In genomic region chr4:94439606-94440005, GRCh38 we compare ENCODE assay signal across 17 cellular contexts. TPM values are rescaled to one million over a fixed set of nuclear protein-coding genes. Genes with fewer than 3 reads are reported as not detected.
DNase-seq lines count a peak whose midpoint lies in the region; ATAC-seq lines count a peak whose summit lies in the region.
"Had no signal": no experiment of that assay in that cellular context is flagged by ENCODE, and none has a peak within 500 bp of the region (broad histone marks: within the 10 kb centered on the region; RNA-seq: fewer than 3 reads in every experiment).

No MANE protein-coding gene starts in this region.

- H3K4me3 Mint-ChIP-seq in activated naive CD8-positive, alpha-beta T cell treated with anti-CD3 and anti-CD28 coated beads, Interleukin-2, amount 10 ng/mL, durations not matched to agents 7 days and 5 days = peak overlapping the region; percentile 59
- no peak overlapping the region for H3K4me3 Mint-ChIP-seq in activated naive CD8-positive, alpha-beta T cell treated with anti-CD3 and anti-CD28 coated beads, Interleukin-2, amount 50 U/mL, for 24 hours
- H3K4me3 Mint-ChIP-seq: CD14-positive monocyte; CD4-positive, alpha-beta T cell; HFFc6 had no signal

- no peaks in the 10 kb centered on the region for H3K9me3 Mint-ChIP-seq in activated naive CD8-positive, alpha-beta T cell treated with anti-CD3 and anti-CD28 coated beads, Interleukin-2, amount 10 ng/mL, durations not matched to agents 7 days and 5 days
- no peaks in the 10 kb centered on the region for H3K9me3 Mint-ChIP-seq in activated naive CD8-positive, alpha-beta T cell treated with anti-CD3 and anti-CD28 coated beads, Interleukin-2, amount 50 U/mL, for 24 hours
- H3K9me3 Mint-ChIP-seq: CD4-positive, alpha-beta T cell; HFFc6 had no signal

- H3K27ac Mint-ChIP-seq in activated naive CD8-positive, alpha-beta T cell treated with anti-CD3 and anti-CD28 coated beads, Interleukin-2, amount 10 ng/mL, durations not matched to agents 7 days and 5 days = peak overlapping the region; percentile 64
- no peak overlapping the region for H3K27ac Mint-ChIP-seq in activated naive CD8-positive, alpha-beta T cell treated with anti-CD3 and anti-CD28 coated beads, Interleukin-2, amount 50 U/mL, for 24 hours
- H3K27ac Mint-ChIP-seq: CD14-positive monocyte; CD4-positive, alpha-beta T cell; HFFc6 had no signal

- no peaks in the 10 kb centered on the region for H3K36me3 Mint-ChIP-seq in activated naive CD8-positive, alpha-beta T cell treated with anti-CD3 and anti-CD28 coated beads, Interleukin-2, amount 10 ng/mL, durations not matched to agents 7 days and 5 days
- no peaks in the 10 kb centered on the region for H3K36me3 Mint-ChIP-seq in activated naive CD8-positive, alpha-beta T cell treated with anti-CD3 and anti-CD28 coated beads, Interleukin-2, amount 50 U/mL, for 24 hours (ENCODE audit: low read depth)
- H3K36me3 Mint-ChIP-seq: CD14-positive monocyte had no signal

- H3K27me3 Mint-ChIP-seq in activated naive CD8-positive, alpha-beta T cell treated with anti-CD3 and anti-CD28 coated beads, Interleukin-2, amount 10 ng/mL, durations not matched to agents 7 days and 5 days = peaks cover 9% of the 10 kb centered on the region
- H3K27me3 Mint-ChIP-seq in activated naive CD8-positive, alpha-beta T cell treated with anti-CD3 and anti-CD28 coated beads, Interleukin-2, amount 50 U/mL, for 24 hours = peaks cover 7% of the 10 kb centered on the region

- H3K4me1 Mint-ChIP-seq in activated naive CD8-positive, alpha-beta T cell treated with anti-CD3 and anti-CD28 coated beads, Interleukin-2, amount 10 ng/mL, durations not matched to agents 7 days and 5 days = peaks cover 9% of the 10 kb centered on the region
- no peaks in the 10 kb centered on the region for H3K4me1 Mint-ChIP-seq in activated naive CD8-positive, alpha-beta T cell treated with anti-CD3 and anti-CD28 coated beads, Interleukin-2, amount 50 U/mL, for 24 hours
- H3K4me1 Mint-ChIP-seq: CD14-positive monocyte had no signal

- ATAC-seq in activated naive CD8-positive, alpha-beta T cell treated with anti-CD3 and anti-CD28 coated beads, Interleukin-2, amount 10 ng/mL, durations not matched to agents 7 days and 5 days (ENCODE audit: low read depth) = peak; percentile 68
- no peak for ATAC-seq in activated naive CD8-positive, alpha-beta T cell treated with anti-CD3 and anti-CD28 coated beads, Interleukin-2, amount 50 U/mL, for 24 hours
- ATAC-seq in GM21825 (IDR thresholded peaks at IDR 0.05; ENCODE audit: unreplicated experiment) = no peak

- POLR2A ChIA-PET in activated naive CD8-positive, alpha-beta T cell treated with anti-CD3 and anti-CD28 coated beads, Interleukin-2, amount 10 ng/mL, durations not matched to agents 7 days and 5 days (lab: Charles Lee) = no interaction called here

- no peak for DNase-seq in activated naive CD8-positive, alpha-beta T cell treated with anti-CD3 and anti-CD28 coated beads, Interleukin-2, amount 10 ng/mL, durations not matched to agents 7 days and 5 days
- no peak for DNase-seq in activated naive CD8-positive, alpha-beta T cell treated with anti-CD3 and anti-CD28 coated beads, Interleukin-2, amount 50 U/mL, for 24 hours
- peak; percentile 72 for DNase-seq in dermis blood vessel endothelial cell
- DNase-seq in lung microvascular endothelial cell (ENCODE audit: low read depth in 2 of 2) = peak; percentile 29 to 55
- DNase-seq in SKM-1 (lab: John Stamatoyannopoulos, UW; ENCODE audit: unreplicated experiment) = no peak
- DNase-seq: BE2C; Calu3; CD4-positive, alpha-beta T cell; COR-L47; DMS53; DMS79 treated with DMSO at 0.1 percent for 48 hours; GF-D8; GOT3; HFFc6 had no signal

RNA-seq across cellular contexts. Expression of gene PDLIM5, which starts 12.1 kb away (rescaled TPM):
- total RNA-seq in activated naive CD8-positive, alpha-beta T cell treated with anti-CD3 and anti-CD28 coated beads, Interleukin-2, amount 10 ng/mL, durations not matched to agents 7 days and 5 days = 10 to 100 TPM; 25.6 to 31.6 TPM
- total RNA-seq in dermis blood vessel endothelial cell = 112 and 113 TPM in 2 replicates
- 68.9 and 70.8 TPM in 2 replicates for total RNA-seq in lung microvascular endothelial cell
- total RNA-seq: G401 had no signal

Comparison
In these comparisons a context has a peak if more than half of its experiments do, and no peak if none do; other contexts are left out.
1. DNase-seq: peak in dermis blood vessel endothelial cell (single experiment) and lung microvascular endothelial cell (2 of 2); none in activated naive CD8-positive, alpha-beta T cell treated with anti-CD3 and anti-CD28 coated beads, Interleukin-2, amount 10 ng/mL, durations not matched to agents 7 days and 5 days (single experiment), activated naive CD8-positive, alpha-beta T cell treated with anti-CD3 and anti-CD28 coated beads, Interleukin-2, amount 50 U/mL, for 24 hours (single experiment) and SKM-1 (single experiment).